1 cellular context compared by ENCODE assay signal in the genomic region with DNA sequence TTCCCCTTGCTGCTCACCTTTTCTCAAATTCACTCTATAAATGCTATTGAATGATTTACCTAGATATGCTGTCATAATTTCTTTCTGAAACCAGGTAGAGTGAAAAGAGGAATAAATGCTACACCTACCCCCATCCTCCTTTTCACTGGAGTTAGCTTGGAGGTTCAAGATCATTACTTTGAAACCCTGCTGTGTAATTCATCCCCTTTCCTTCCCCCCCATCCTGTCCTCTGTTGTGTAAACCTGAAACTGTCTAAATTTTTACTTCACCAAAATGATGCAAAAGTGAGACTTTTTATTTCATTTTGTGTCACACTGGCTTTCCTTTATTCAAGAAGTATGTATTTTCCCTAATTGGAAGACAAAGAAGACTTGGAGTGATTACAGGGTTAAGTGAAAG.
TF ChIP-seq lines count a peak whose summit lies in the region.

No MANE protein-coding gene starts in this region.

TF ChIP-seq in neural cell, 6 proteins besides CTCF, POLR2A, EP300 and RAD21 (continued from another document):
- TF ChIP-seq, protein P1, sequence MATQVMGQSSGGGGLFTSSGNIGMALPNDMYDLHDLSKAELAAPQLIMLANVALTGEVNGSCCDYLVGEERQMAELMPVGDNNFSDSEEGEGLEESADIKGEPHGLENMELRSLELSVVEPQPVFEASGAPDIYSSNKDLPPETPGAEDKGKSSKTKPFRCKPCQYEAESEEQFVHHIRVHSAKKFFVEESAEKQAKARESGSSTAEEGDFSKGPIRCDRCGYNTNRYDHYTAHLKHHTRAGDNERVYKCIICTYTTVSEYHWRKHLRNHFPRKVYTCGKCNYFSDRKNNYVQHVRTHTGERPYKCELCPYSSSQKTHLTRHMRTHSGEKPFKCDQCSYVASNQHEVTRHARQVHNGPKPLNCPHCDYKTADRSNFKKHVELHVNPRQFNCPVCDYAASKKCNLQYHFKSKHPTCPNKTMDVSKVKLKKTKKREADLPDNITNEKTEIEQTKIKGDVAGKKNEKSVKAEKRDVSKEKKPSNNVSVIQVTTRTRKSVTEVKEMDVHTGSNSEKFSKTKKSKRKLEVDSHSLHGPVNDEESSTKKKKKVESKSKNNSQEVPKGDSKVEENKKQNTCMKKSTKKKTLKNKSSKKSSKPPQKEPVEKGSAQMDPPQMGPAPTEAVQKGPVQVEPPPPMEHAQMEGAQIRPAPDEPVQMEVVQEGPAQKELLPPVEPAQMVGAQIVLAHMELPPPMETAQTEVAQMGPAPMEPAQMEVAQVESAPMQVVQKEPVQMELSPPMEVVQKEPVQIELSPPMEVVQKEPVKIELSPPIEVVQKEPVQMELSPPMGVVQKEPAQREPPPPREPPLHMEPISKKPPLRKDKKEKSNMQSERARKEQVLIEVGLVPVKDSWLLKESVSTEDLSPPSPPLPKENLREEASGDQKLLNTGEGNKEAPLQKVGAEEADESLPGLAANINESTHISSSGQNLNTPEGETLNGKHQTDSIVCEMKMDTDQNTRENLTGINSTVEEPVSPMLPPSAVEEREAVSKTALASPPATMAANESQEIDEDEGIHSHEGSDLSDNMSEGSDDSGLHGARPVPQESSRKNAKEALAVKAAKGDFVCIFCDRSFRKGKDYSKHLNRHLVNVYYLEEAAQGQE (IDR thresholded peaks at IDR 0.05; ENCODE audit: borderline replicate concordance) = no peak
